In genomic region chr18:13273800-13274199, GRCh38 we compare ENCODE assay signal across 11 cellular contexts. TPM values are rescaled to one million over a fixed set of nuclear protein-coding genes. Genes with fewer than 3 reads are reported as not detected.
DNase-seq lines count a peak whose midpoint lies in the region; ATAC-seq and TF ChIP-seq lines count a peak whose summit lies in the region.
"Had no signal": no experiment of that assay in that cellular context is flagged by ENCODE, and none has a peak within 500 bp of the region (broad histone marks: within the 10 kb centered on the region; RNA-seq: fewer than 3 reads in every experiment).

No MANE protein-coding gene starts in this region.

- no peak overlapping the region for H3K9ac ChIP-seq in GM23248

- CTCF ChIA-PET in CD4-positive, alpha-beta memory T cell (lab: Charles Lee; ENCODE audit: partially characterized antibody): interaction anchor here (1.9 kb wide), 1 partner anchor 58 kb away, joined by 7 read pairs; no protein-coding TSS in a partner anchor

- in situ Hi-C loops in HAP-1 (cut with MboI; ENCODE audit: low sequenced_read_pairs) (no loop called here), GM23248 (cut with MboI) (no loop called here)

- no peaks in the 10 kb centered on the region for H3K27me3 ChIP-seq in CD4-positive, alpha-beta memory T cell (ENCODE audit: insufficient read depth, low read length)
- no peaks in the 10 kb centered on the region for H3K27me3 ChIP-seq in HAP-1 (ENCODE audit: low read depth)
- no peaks in the 10 kb centered on the region for H3K27me3 ChIP-seq in body of pancreas
- H3K27me3 ChIP-seq in GM23248 (replicated peaks; ENCODE audit: insufficient read depth): peaks cover 17% of the 10 kb centered on the region

- no peak for TF ChIP-seq CTCF in osteocyte (IDR thresholded peaks at IDR 0.05)
- no peak for TF ChIP-seq CTCF in body of pancreas (IDR thresholded peaks at IDR 0.05)

- peak overlapping the region; percentile 43 to 66 for H3K4me3 ChIP-seq in CD4-positive, alpha-beta memory T cell (ENCODE audit: low read length in 2 of 2)
- no peak overlapping the region for H3K4me3 ChIP-seq in HAP-1
- H3K4me3 ChIP-seq in body of pancreas: no peak overlapping the region
- H3K4me3 ChIP-seq in GM23248: no peak overlapping the region

- no peaks in the 10 kb centered on the region for H4K20me1 ChIP-seq in GM23248 (ENCODE audit: insufficient read depth)

- peaks cover 5 to 23% of the 10 kb centered on the region in 2 donors for H3K36me3 Mint-ChIP-seq in CD4-positive, alpha-beta memory T cell
- H3K36me3 Mint-ChIP-seq in activated naive CD8-positive, alpha-beta T cell: peaks cover 2% of the 10 kb centered on the region
- H3K36me3 Mint-ChIP-seq in osteocyte (ENCODE audit: unreplicated experiment): no peaks in the 10 kb centered on the region

- H2AFZ ChIP-seq in GM23248: no peak overlapping the region

- peak overlapping the region; percentile 87 to 97 (median 95) for H3K27ac Mint-ChIP-seq in CD4-positive, alpha-beta memory T cell
- H3K27ac Mint-ChIP-seq in activated naive CD8-positive, alpha-beta T cell: peak overlapping the region; percentile 89
- no peak overlapping the region for H3K27ac Mint-ChIP-seq in osteocyte (ENCODE audit: unreplicated experiment)

- POLR2A ChIA-PET in CD4-positive, alpha-beta memory T cell (lab: Charles Lee; ENCODE audit: partially characterized antibody): interaction anchor here (0.7 to 9.3 kb wide), 10 partner anchors 8 to 162 kb away, joined by 3 to 97 read pairs (median 5); partner anchors contain the start of gene LDLRAD4

- peaks cover 61% of the 10 kb centered on the region for H3K4me1 ChIP-seq in CD4-positive, alpha-beta memory T cell (ENCODE audit: insufficient read depth, low read length)
- H3K4me1 ChIP-seq in HAP-1 (no peaks in the 10 kb centered on the region), body of pancreas (peaks cover 40% of the 10 kb centered on the region), GM23248 (ENCODE audit: insufficient read depth) (no peaks in the 10 kb centered on the region)

- peak overlapping the region; percentile 63 for H3K27ac ChIP-seq in CD4-positive, alpha-beta memory T cell (ENCODE audit: low read depth, low read length)
- H3K27ac ChIP-seq in body of pancreas (no peak overlapping the region), GM23248 (no peak overlapping the region)
- H3K27ac ChIP-seq: HL-60 had no signal

- no peak overlapping the region for H3K4me2 ChIP-seq in GM23248 (ENCODE audit: unreplicated experiment)

- no peak for TF ChIP-seq POLR2A in body of pancreas (IDR thresholded peaks at IDR 0.05)

- no peaks in the 10 kb centered on the region for H3F3A ChIP-seq in GM23248 (ENCODE audit: insufficient read depth)

- ATAC-seq in body of pancreas: no peak

- intact Hi-C loops in CD4-positive, alpha-beta memory T cell (cut with micrococcal nuclease): loop anchor here (1.0 to 2.0 kb wide), 2 partner anchors 7 to 17 kb away; no protein-coding TSS in a partner anchor
- intact Hi-C loops in body of pancreas (cut with DNase I): no loop called here

- H3K27me3 Mint-ChIP-seq in CD4-positive, alpha-beta memory T cell: no peaks in the 10 kb centered on the region
- H3K27me3 Mint-ChIP-seq in activated naive CD8-positive, alpha-beta T cell: no peaks in the 10 kb centered on the region
- H3K27me3 Mint-ChIP-seq in osteocyte (ENCODE audit: unreplicated experiment): no peaks in the 10 kb centered on the region

- no peaks in the 10 kb centered on the region for H3K9me2 ChIP-seq in GM23248 (ENCODE audit: insufficient read depth)

- no peaks in the 10 kb centered on the region for H3K79me2 ChIP-seq in GM23248 (ENCODE audit: insufficient read depth)

- peaks cover 0 to 12% (median 3%) of the 10 kb centered on the region in 8 donors for H3K9me3 Mint-ChIP-seq in CD4-positive, alpha-beta memory T cell
- no peaks in the 10 kb centered on the region for H3K9me3 Mint-ChIP-seq in activated naive CD8-positive, alpha-beta T cell (ENCODE audit: low read depth)
- H3K9me3 Mint-ChIP-seq in osteocyte (ENCODE audit: unreplicated experiment): no peaks in the 10 kb centered on the region

- H3K9me3 ChIP-seq in CD4-positive, alpha-beta memory T cell (ENCODE audit: control insufficient read depth in 1 of 2, low read length in 2 of 2): no peaks in the 10 kb centered on the region
- no peaks in the 10 kb centered on the region for H3K9me3 ChIP-seq in HAP-1
- H3K9me3 ChIP-seq in body of pancreas: no peaks in the 10 kb centered on the region
- H3K9me3 ChIP-seq in GM23248 (ENCODE audit: low read depth): no peaks in the 10 kb centered on the region

- peak in 4 of 5 donors; percentile 44 to 55 (median 52) for DNase-seq in CD4-positive, alpha-beta memory T cell
- peak; percentile 24 to 31 for DNase-seq in activated CD4-positive, alpha-beta T cell treated with anti-CD3 and anti-CD28 coated beads for 4 hours
- DNase-seq in osteocyte (ENCODE audit: extremely low spot score, unreplicated experiment): peak; percentile 77
- DNase-seq in HAP-1 (ENCODE audit: low spot score in 2 of 2): no peak
- no peak for DNase-seq in body of pancreas
- no peak for DNase-seq in GM23248
- no peak for DNase-seq in NCI-H1048 (lab: John Stamatoyannopoulos, UW)
- DNase-seq: erythroblast, hypothalamus had no signal

- H3K4me3 Mint-ChIP-seq in CD4-positive, alpha-beta memory T cell: peak overlapping the region; percentile 85 to 93 (median 88)
- H3K4me3 Mint-ChIP-seq in activated naive CD8-positive, alpha-beta T cell: peak overlapping the region; percentile 69
- H3K4me3 Mint-ChIP-seq in osteocyte (ENCODE audit: unreplicated experiment): no peak overlapping the region

- 73 to 83% methylated on average over 8 to 9 of the region's 9 CpGs for WGBS in body of pancreas, 2 donors
- WGBS in GM23248 (ENCODE audit: low coverage in 1 of 2, low lambda C conversion rate in 2 of 2, missing lambda C conversion rate in 2 of 2), 2 experiments: 45 to 49% methylated on average over 9 of the region's 9 CpGs

- H3K36me3 ChIP-seq in CD4-positive, alpha-beta memory T cell (ENCODE audit: insufficient read depth, low read length): no peaks in the 10 kb centered on the region
- H3K36me3 ChIP-seq in HAP-1 (replicated peaks) (no peaks in the 10 kb centered on the region), body of pancreas (replicated peaks in 1 of 2; ENCODE audit: insufficient read depth in 1 of 2, low read depth in 2 of 2) (no peaks in the 10 kb centered on the region), GM23248 (ENCODE audit: low read depth) (no peaks in the 10 kb centered on the region)

- H3K4me1 Mint-ChIP-seq in CD4-positive, alpha-beta memory T cell: peaks cover 42 to 72% (median 63%) of the 10 kb centered on the region in 4 donors
- peaks cover 74% of the 10 kb centered on the region for H3K4me1 Mint-ChIP-seq in activated naive CD8-positive, alpha-beta T cell (ENCODE audit: low read depth)
- peaks cover 7% of the 10 kb centered on the region for H3K4me1 Mint-ChIP-seq in osteocyte (ENCODE audit: unreplicated experiment)

RNA-seq across cellular contexts. Expression of gene LDLRAD4, which starts 55.2 kb away (rescaled TPM):
- total RNA-seq in CD4-positive, alpha-beta memory T cell: 10 to 100 TPM; 51.9 to 63.0 TPM
- polyA plus RNA-seq in CD4-positive, alpha-beta memory T cell: 10 to 100 TPM; 17.4 to 21.2 TPM
- total RNA-seq in osteocyte: 18.7 and 20.4 TPM in 2 replicates
- 10 to 100 TPM in 1 of 2 donors, 1 to 10 TPM in 1; 8.6 to 35.9 TPM for total RNA-seq in body of pancreas
- total RNA-seq in GM23248 (2014; rRNA removed; shearing (Covaris generic)): not detected in 2 replicates
- polyA plus RNA-seq in GM23248 (2016; fragmentation: Nextera tagmentation; extraction: Ambion mirVana): not detected in 2 replicates

Comparison
In these comparisons a context has a peak if more than half of its experiments do, and no peak if none do; other contexts are left out.
1. DNase-seq: peak in CD4-positive, alpha-beta memory T cell (4 of 5), activated CD4-positive, alpha-beta T cell treated with anti-CD3 and anti-CD28 coated beads for 4 hours (2 of 2) and osteocyte (single experiment); none in HAP-1 (0 of 2), body of pancreas (0 of 4), GM23248 (single experiment) and NCI-H1048 (single experiment).
2. H3K4me3 ChIP-seq: peak in CD4-positive, alpha-beta memory T cell (2 of 2); none in HAP-1 (single experiment), body of pancreas (0 of 2) and GM23248 (single experiment).